In genomic region chr17:10061131-10061581, GRCh38 we compare ENCODE assay signal across 17 cellular contexts.
DNase-seq lines count a peak whose midpoint lies in the region; FAIRE-seq and TF ChIP-seq lines count a peak whose summit lies in the region.
"Had no signal": no experiment of that assay in that cellular context is flagged by ENCODE, and none has a peak within 500 bp of the region (broad histone marks: within the 10 kb centered on the region; RNA-seq: fewer than 3 reads in every experiment).

No MANE protein-coding gene starts in this region.

- no peak overlapping the region for H3K9ac ChIP-seq in skeletal muscle tissue (ENCODE audit: low read depth in 1 of 3, low read length in 3 of 3)
- H3K9ac ChIP-seq: KMS-11 had no signal

- TF ChIP-seq CTCF in astrocyte of the cerebellum (IDR thresholded peaks at IDR 0.05; ENCODE audit: low read depth, low read length, missing control alignments) (no peak), left ventricle myocardium inferior (IDR thresholded peaks at IDR 0.05; ENCODE audit: borderline replicate concordance) (no peak), GM13977 (IDR thresholded peaks at IDR 0.05; ENCODE audit: extremely low read depth, insufficient read depth, missing control alignments) (no peak)

- peaks cover 57% of the 10 kb centered on the region for H3K4me1 ChIP-seq in left ventricle myocardium inferior
- peaks cover 8 to 15% (median 10%) of the 10 kb centered on the region in 3 donors for H3K4me1 ChIP-seq in skeletal muscle tissue (ENCODE audit: control insufficient read depth in 3 of 3, insufficient read depth in 3 of 3, low read length in 3 of 3)
- H3K4me1 ChIP-seq: HAP-1, thyroid gland had no signal

- no peaks in the 10 kb centered on the region for H3K36me3 ChIP-seq in left ventricle myocardium inferior
- no peaks in the 10 kb centered on the region for H3K36me3 ChIP-seq in skeletal muscle tissue (ENCODE audit: control insufficient read depth in 3 of 3, insufficient read depth in 3 of 3, low read length in 3 of 3)
- H3K36me3 ChIP-seq: HAP-1, prostate gland, thyroid gland had no signal

- FAIRE-seq in urothelium cell line (lab: Jason Lieb, UNC), result no peak
- FAIRE-seq: keratinocyte, RCC 7860 had no signal

- H3K27me3 ChIP-seq in left ventricle myocardium inferior (ENCODE audit: low read depth), result no peaks in the 10 kb centered on the region
- peaks cover 0 to 3% (median 0%) of the 10 kb centered on the region in 3 donors for H3K27me3 ChIP-seq in skeletal muscle tissue (ENCODE audit: control insufficient read depth in 3 of 3, insufficient read depth in 3 of 3, low read length in 3 of 3)
- H3K27me3 ChIP-seq: thyroid gland had no signal

- in situ Hi-C loops in astrocyte of the cerebellum (cut with HindIII; ENCODE audit: low sequenced_read_pairs) (loop anchor here (25.0 kb wide), 1 partner anchor 126 kb away; the partner anchor contains the start of gene GAS7), GM13977 (cut with MboI; ENCODE audit: low pct_unique_long_range_greater_than_20kb, low sequenced_read_pairs, unreplicated experiment) (no loop called here)

- H3K27ac ChIP-seq in left ventricle myocardium inferior (replicated peaks) (peak overlapping the region; percentile 75), skeletal muscle tissue (ENCODE audit: low read depth, low read length) (peak overlapping the region; percentile 51)
- H3K27ac ChIP-seq: epithelial cell of prostate, KMS-11, prostate gland had no signal

- H3K4me3 ChIP-seq in astrocyte of the cerebellum (ENCODE audit: low read depth, low read length) (no peak overlapping the region), left ventricle myocardium inferior (no peak overlapping the region), skeletal muscle tissue (ENCODE audit: low read length in 3 of 3) (no peak overlapping the region)
- H3K4me3 ChIP-seq: HAP-1, prostate gland, thyroid gland had no signal

- peaks cover 6% of the 10 kb centered on the region for H3K9me3 ChIP-seq in left ventricle myocardium inferior (replicated peaks)
- peaks cover 2 to 5% (median 2%) of the 10 kb centered on the region in 3 donors for H3K9me3 ChIP-seq in skeletal muscle tissue (ENCODE audit: control insufficient read depth in 3 of 3, low read length in 3 of 3)
- H3K9me3 ChIP-seq: HAP-1, prostate gland, thyroid gland had no signal

- DNase-seq in GM03348 (ENCODE audit: low spot score) (peak; percentile 79), astrocyte of the cerebellum (ENCODE audit: low read depth) (peak; percentile 9), left ventricle myocardium inferior (no peak), T-helper 1 cell (no peak), cortex of kidney (lab: John Stamatoyannopoulos, UW) (no peak), urothelium cell line (ENCODE audit: low spot score) (no peak), GM13977 (ENCODE audit: low spot score) (no peak)
- DNase-seq: amygdala; CD4-positive, alpha-beta memory T cell; thyroid gland had no signal

- intact Hi-C loops in left ventricle myocardium inferior (cut with micrococcal nuclease), result no loop called here

Comparison
In these comparisons a context has a peak if more than half of its experiments do, and no peak if none do; other contexts are left out.
1. DNase-seq: peak in GM03348 (single experiment) and astrocyte of the cerebellum (single experiment); none in left ventricle myocardium inferior (single experiment), T-helper 1 cell (0 of 5), cortex of kidney (single experiment), urothelium cell line (single experiment) and GM13977 (single experiment).